11 cellular contexts compared by ENCODE assay signal in genomic region chr4:11543710-11544109, GRCh38.
DNase-seq lines count a peak whose midpoint lies in the region; ATAC-seq, FAIRE-seq and TF ChIP-seq lines count a peak whose summit lies in the region.
"Had no signal": no experiment of that assay in that cellular context is flagged by ENCODE, and none has a peak within 500 bp of the region (broad histone marks: within the 10 kb centered on the region; RNA-seq: fewer than 3 reads in every experiment).

No MANE protein-coding gene starts in this region.

- H3K36me3 ChIP-seq in mammary epithelial cell (ENCODE audit: insufficient read depth, low read length) = no peaks in the 10 kb centered on the region
- no peaks in the 10 kb centered on the region for H3K36me3 ChIP-seq in aorta (ENCODE audit: control insufficient read depth in 1 of 2, insufficient read depth in 2 of 2, low read length in 1 of 2)

- peak overlapping the region; percentile 35 for H3K9ac ChIP-seq in mammary epithelial cell (ENCODE audit: insufficient read depth, low read length)

- intact Hi-C loops in Right ventricle myocardium inferior (cut with DNase I) = no loop called here
- intact Hi-C loops in cardiac septum (cut with DNase I) = no loop called here
- intact Hi-C loops in mammary epithelial cell (cut with micrococcal nuclease) = no loop called here
- intact Hi-C loops in left colon (cut with DNase I, micrococcal nuclease) = no loop called here
- intact Hi-C loops in aorta (cut with DNase I) = no loop called here

- H2AFZ ChIP-seq in mammary epithelial cell (ENCODE audit: low read depth, low read length) = peak overlapping the region; percentile 87

- H3K4me3 ChIP-seq in mammary epithelial cell (replicated peaks in 1 of 3; ENCODE audit: insufficient read depth in 1 of 3, low read depth in 2 of 3, low read length in 3 of 3) = no peak overlapping the region
- no peak overlapping the region for H3K4me3 ChIP-seq in aorta (ENCODE audit: low read length in 2 of 2)

- H4K20me1 ChIP-seq in mammary epithelial cell (ENCODE audit: insufficient read depth, low read length) = no peaks in the 10 kb centered on the region

- BruUV-seq in mammary epithelial cell (replicated peaks; lab: Mats Ljungman, UMichigan) = no TSS peak

- ATAC-seq in Right ventricle myocardium inferior = peak; percentile 44
- peak; percentile 50 for ATAC-seq in left colon
- peak; percentile 73 for ATAC-seq in aorta (ENCODE audit: low FRiP score)
- no peak for ATAC-seq in GM21526 (IDR thresholded peaks at IDR 0.05; ENCODE audit: low FRiP score, unreplicated experiment)

- peak overlapping the region; percentile 53 for H3K4me2 ChIP-seq in mammary epithelial cell (ENCODE audit: insufficient read depth, low read depth, low read length)

- H3K79me2 ChIP-seq in mammary epithelial cell (ENCODE audit: insufficient read depth, low read length) = no peaks in the 10 kb centered on the region

- H3K9me3 ChIP-seq in mammary epithelial cell (replicated peaks; ENCODE audit: insufficient read depth, low read length) (no peaks in the 10 kb centered on the region), aorta (ENCODE audit: control insufficient read depth, low read length) (peaks cover 2% of the 10 kb centered on the region)

- peaks cover 41% of the 10 kb centered on the region for H3K4me1 ChIP-seq in mammary epithelial cell (ENCODE audit: insufficient read depth, low read length)
- peaks cover 0 to 2% of the 10 kb centered on the region in 2 donors for H3K4me1 ChIP-seq in aorta (ENCODE audit: control insufficient read depth in 1 of 2, insufficient read depth in 2 of 2, low read length in 2 of 2)

- in situ Hi-C loops in mammary epithelial cell (cut with MboI; ENCODE audit: low sequenced_read_pairs in 2 of 2) = loop anchor here in 1 of 2 donors (10.0 kb wide), 1 partner anchor 81 kb away; no protein-coding TSS in a partner anchor

- DNase-seq in Right ventricle myocardium inferior (ENCODE audit: missing footprints) (no peak), cardiac septum (ENCODE audit: low spot score) (no peak), mammary epithelial cell (peak; percentile 71), left colon (no peak), aorta (no peak), NOMO-1 (lab: John Stamatoyannopoulos, UW; ENCODE audit: unreplicated experiment in 2 of 2) (no peak), GM12892 (ENCODE audit: insufficient read length) (no peak)
- DNase-seq: activated CD4-positive, alpha-beta T cell treated with anti-CD3 and anti-CD28 coated beads for 4 hours; NCI-H2081 treated with DMSO at 0.1 percent for 48 hours; SHP77 treated with DMSO at 0.1 percent for 48 hours had no signal

- 4% methylated on average over 2 of the region's 2 CpGs for WGBS in mammary epithelial cell (ENCODE audit: low coverage, missing lambda C conversion rate)
- 13 to 24% methylated on average over 2 of the region's 2 CpGs for WGBS in aorta, 2 donors

- H3K27ac ChIP-seq in mammary epithelial cell (ENCODE audit: insufficient read depth, low read depth, low read length) (peak overlapping the region; percentile 74), aorta (ENCODE audit: low read depth in 1 of 2, low read length in 2 of 2) (no peak overlapping the region)

- CTCF ChIA-PET in mammary epithelial cell (lab: Charles Lee; ENCODE audit: low non-redundant PET) = no interaction called here

- no peak for TF ChIP-seq POLR2A in GM12892 (IDR thresholded peaks at IDR 0.05; ENCODE audit: low read depth, low read length)

- no peaks in the 10 kb centered on the region for H3K27me3 ChIP-seq in mammary epithelial cell (ENCODE audit: insufficient read depth, low read length)
- H3K27me3 ChIP-seq in aorta (ENCODE audit: control insufficient read depth in 1 of 2, insufficient read depth in 2 of 2, low read length in 1 of 2) = no peaks in the 10 kb centered on the region

- dilution Hi-C loops in mammary epithelial cell (cut with HindIII; ENCODE audit: low sequenced_read_pairs) = no loop called here

- no peak for FAIRE-seq in GM12892 (lab: Jason Lieb, UNC)

- TF ChIP-seq CTCF in mammary epithelial cell (conservative IDR thresholded peaks at IDR 0.05 in 1 of 2, IDR thresholded peaks at IDR 0.05 in 1 of 2; ENCODE audit: extremely low read depth in 1 of 2, insufficient read depth in 1 of 2, low read depth in 1 of 2, low read length in 2 of 2) = no peak
